In genomic region chr18:78566720-78567119, GRCh38 we compare ENCODE assay signal across 11 cellular contexts.
"Had no signal": no experiment of that assay in that cellular context is flagged by ENCODE, and none has a peak within 500 bp of the region (broad histone marks: within the 10 kb centered on the region; RNA-seq: fewer than 3 reads in every experiment).

No MANE protein-coding gene starts in this region.

- H3K27ac ChIP-seq: GM23248, HL-60, KMS-11 had no signal

- H3K27ac Mint-ChIP-seq: HFFc6 had no signal

- ATAC-seq: HCT116, HepG2 had no signal

- H3K4me2 ChIP-seq: KMS-11 had no signal

- H3K27me3 Mint-ChIP-seq: IgD-negative memory B cell had no signal

- H3K4me1 Mint-ChIP-seq: IgD-negative memory B cell had no signal

- H3K9ac ChIP-seq: GM23248, KMS-11 had no signal

- H2AFZ ChIP-seq: GM23248 had no signal

- H3K4me1 ChIP-seq: HAP-1 had no signal

- H3K36me3 Mint-ChIP-seq: IgD-negative memory B cell had no signal

- H3K4me3 ChIP-seq: GM23248, HAP-1 had no signal

- DNase-seq: GM23248, GOT3, H7, HFFc6, KBM-7 had no signal

- H3K4me3 Mint-ChIP-seq: HFFc6, IgD-negative memory B cell had no signal

- H3K36me3 ChIP-seq: HAP-1 had no signal

- H3K9me3 ChIP-seq: HAP-1 had no signal
